ENCODE assay signal across 1 cellular context in the genomic region with DNA sequence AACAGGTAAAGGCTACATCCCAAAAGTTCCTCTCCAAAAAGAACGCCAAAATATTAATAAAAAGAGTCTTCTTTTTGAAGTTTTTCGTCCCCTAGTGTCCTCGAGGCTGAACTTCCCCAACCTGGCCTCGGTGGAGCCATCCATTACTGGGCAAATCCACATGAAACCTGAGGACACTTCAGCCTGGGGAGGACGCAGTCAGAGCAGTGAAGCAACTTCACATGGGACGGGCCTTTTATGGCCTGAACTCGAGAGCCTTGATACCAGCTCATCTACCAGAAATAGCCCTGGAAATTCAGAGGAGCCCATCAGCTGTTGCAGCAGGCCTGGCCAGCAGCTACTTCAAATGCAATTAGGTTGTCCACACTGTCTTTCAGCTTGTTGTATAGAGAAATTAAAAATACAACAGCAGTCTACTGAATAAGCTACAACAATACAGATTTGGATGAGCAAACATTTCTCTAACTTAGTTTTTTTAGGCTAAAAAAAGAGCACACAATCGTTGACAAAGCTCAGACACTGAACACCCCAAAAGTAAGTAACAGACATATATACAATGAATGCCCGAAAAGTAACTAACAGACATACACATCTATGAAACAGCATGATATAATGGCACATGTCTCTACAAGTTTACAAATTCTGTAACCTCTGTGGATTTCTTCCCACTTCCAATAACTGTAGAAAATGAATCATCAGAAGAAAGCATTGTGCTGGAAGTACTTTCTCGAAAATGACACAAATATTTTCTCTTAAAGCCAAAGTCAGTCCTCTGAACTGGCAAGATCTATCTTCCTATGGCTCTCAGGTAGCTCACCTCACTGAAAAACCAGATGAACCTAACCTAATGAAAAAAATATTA.
TF ChIP-seq lines count a peak whose summit lies in the region.

A gene with protein sequence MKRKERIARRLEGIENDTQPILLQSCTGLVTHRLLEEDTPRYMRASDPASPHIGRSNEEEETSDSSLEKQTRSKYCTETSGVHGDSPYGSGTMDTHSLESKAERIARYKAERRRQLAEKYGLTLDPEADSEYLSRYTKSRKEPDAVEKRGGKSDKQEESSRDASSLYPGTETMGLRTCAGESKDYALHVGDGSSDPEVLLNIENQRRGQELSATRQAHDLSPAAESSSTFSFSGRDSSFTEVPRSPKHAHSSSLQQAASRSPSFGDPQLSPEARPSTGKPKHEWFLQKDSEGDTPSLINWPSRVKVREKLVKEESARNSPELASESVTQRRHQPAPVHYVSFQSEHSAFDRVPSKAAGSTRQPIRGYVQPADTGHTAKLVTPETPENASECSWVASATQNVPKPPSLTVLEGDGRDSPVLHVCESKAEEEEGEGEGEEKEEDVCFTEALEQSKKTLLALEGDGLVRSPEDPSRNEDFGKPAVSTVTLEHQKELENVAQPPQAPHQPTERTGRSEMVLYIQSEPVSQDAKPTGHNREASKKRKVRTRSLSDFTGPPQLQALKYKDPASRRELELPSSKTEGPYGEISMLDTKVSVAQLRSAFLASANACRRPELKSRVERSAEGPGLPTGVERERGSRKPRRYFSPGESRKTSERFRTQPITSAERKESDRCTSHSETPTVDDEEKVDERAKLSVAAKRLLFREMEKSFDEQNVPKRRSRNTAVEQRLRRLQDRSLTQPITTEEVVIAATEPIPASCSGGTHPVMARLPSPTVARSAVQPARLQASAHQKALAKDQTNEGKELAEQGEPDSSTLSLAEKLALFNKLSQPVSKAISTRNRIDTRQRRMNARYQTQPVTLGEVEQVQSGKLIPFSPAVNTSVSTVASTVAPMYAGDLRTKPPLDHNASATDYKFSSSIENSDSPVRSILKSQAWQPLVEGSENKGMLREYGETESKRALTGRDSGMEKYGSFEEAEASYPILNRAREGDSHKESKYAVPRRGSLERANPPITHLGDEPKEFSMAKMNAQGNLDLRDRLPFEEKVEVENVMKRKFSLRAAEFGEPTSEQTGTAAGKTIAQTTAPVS (N-terminal part only) (minus strand): TSS at position 208 of the 862 bp plus-strand sequence. CDS start 79,913 bp downstream, outside the sequence.

TF ChIP-seq in SK-N-SH treated with all-trans-retinoic acid at 6 μM for 48 hours, 23 proteins besides CTCF, POLR2A, EP300 and RAD21 (continued from another document):
- TF ChIP-seq, protein P1, sequence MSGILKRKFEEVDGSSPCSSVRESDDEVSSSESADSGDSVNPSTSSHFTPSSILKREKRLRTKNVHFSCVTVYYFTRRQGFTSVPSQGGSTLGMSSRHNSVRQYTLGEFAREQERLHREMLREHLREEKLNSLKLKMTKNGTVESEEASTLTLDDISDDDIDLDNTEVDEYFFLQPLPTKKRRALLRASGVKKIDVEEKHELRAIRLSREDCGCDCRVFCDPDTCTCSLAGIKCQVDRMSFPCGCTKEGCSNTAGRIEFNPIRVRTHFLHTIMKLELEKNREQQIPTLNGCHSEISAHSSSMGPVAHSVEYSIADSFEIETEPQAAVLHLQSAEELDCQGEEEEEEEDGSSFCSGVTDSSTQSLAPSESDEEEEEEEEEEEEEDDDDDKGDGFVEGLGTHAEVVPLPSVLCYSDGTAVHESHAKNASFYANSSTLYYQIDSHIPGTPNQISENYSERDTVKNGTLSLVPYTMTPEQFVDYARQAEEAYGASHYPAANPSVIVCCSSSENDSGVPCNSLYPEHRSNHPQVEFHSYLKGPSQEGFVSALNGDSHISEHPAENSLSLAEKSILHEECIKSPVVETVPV (CRISPR knock-in tag; IDR thresholded peaks at IDR 0.05) = no peak
- TF ChIP-seq ESRRG (CRISPR knock-in tag; IDR thresholded peaks at IDR 0.05) (no peak), ARNTL (CRISPR knock-in tag; IDR thresholded peaks at IDR 0.05; ENCODE audit: borderline replicate concordance, low read depth) (no peak), CSDC2 (CRISPR knock-in tag; IDR thresholded peaks at IDR 0.05) (no peak), SNAI2 (CRISPR knock-in tag; IDR thresholded peaks at IDR 0.05) (no peak)
- TF ChIP-seq, protein P2, sequence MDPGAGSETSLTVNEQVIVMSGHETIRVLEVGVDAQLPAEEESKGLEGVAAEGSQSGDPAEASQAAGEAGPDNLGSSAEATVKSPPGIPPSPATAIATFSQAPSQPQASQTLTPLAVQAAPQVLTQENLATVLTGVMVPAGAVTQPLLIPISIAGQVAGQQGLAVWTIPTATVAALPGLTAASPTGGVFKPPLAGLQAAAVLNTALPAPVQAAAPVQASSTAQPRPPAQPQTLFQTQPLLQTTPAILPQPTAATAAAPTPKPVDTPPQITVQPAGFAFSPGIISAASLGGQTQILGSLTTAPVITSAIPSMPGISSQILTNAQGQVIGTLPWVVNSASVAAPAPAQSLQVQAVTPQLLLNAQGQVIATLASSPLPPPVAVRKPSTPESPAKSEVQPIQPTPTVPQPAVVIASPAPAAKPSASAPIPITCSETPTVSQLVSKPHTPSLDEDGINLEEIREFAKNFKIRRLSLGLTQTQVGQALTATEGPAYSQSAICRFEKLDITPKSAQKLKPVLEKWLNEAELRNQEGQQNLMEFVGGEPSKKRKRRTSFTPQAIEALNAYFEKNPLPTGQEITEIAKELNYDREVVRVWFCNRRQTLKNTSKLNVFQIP (CRISPR knock-in tag; IDR thresholded peaks at IDR 0.05; ENCODE audit: borderline replicate concordance, low read depth) = no peak
